In the genomic region with DNA sequence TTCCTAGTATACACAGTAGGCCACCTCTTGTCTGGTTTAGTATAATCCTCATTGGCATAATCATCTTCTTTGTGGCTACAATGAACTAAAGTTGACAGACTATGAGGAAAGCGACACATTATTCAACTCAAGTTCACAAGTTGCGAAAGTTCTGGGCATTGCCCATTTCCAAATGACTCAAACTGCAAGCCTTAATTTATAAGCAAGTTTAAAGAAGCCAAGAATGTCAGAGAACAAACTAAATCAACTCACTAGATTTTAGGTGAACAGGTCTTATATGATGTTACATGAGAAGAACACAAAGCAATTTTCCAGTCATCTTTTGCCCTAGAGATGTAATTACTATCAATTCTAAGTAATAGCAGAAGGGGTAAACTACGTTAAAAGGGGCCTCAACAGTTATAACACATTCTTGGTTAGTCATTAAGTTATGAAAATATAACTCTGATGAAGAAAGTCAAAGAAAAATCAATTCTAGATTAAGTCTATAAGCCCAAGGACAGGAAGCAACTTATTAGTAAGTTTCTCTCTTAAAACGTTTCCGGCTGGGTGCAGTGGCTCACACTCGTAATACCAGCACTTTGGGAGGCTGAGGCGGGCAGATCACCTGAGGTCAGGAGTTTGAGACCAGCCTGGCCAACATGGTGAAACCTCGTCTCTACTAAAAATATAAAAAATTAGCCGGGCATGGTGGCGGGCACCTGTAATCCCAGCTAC, we compare ENCODE assay signal across 9 cellular contexts. TPM values are rescaled to one million over a fixed set of nuclear protein-coding genes. Genes with fewer than 3 reads are reported as not detected.
DNase-seq lines count a peak whose midpoint lies in the region; FAIRE-seq and TF ChIP-seq lines count a peak whose summit lies in the region.
"Had no signal": no experiment of that assay in that cellular context is flagged by ENCODE, and none has a peak within 500 bp of the region (broad histone marks: within the 10 kb centered on the region; RNA-seq: fewer than 3 reads in every experiment).

No MANE protein-coding gene starts in this region.

- intact Hi-C loops in endothelial cell of umbilical vein (cut with micrococcal nuclease): no loop called here

- no peak overlapping the region for H3K9ac ChIP-seq in endothelial cell of umbilical vein (replicated peaks; ENCODE audit: extremely low read depth, insufficient read depth, low read length)
- peak overlapping the region in 2 of 5 donors; percentile 72 to 81 for H3K9ac ChIP-seq in subcutaneous abdominal adipose tissue (ENCODE audit: low read length in 5 of 5)

- no peak for TF ChIP-seq CTCF in endothelial cell of umbilical vein (IDR thresholded peaks at IDR 0.05; ENCODE audit: extremely low read depth in 1 of 2, insufficient read depth in 1 of 2, low read depth in 1 of 2, low read length in 2 of 2)

- H3K9me3 ChIP-seq in endothelial cell of umbilical vein (replicated peaks; ENCODE audit: control insufficient read depth, insufficient read depth, low read length): no peaks in the 10 kb centered on the region
- no peaks in the 10 kb centered on the region for H3K9me3 ChIP-seq in subcutaneous abdominal adipose tissue (ENCODE audit: control insufficient read depth in 5 of 5, low read length in 5 of 5)

- POLR2A ChIA-PET in endothelial cell of umbilical vein (lab: Charles Lee): no interaction called here

- H3K27ac ChIP-seq in endothelial cell of umbilical vein (ENCODE audit: insufficient read depth, low read depth, low read length): no peak overlapping the region
- H3K27ac ChIP-seq in subcutaneous abdominal adipose tissue (ENCODE audit: low read depth, low read length): peak overlapping the region; percentile 91
- H3K27ac ChIP-seq: VCaP had no signal

- H3K27me3 ChIP-seq in endothelial cell of umbilical vein (ENCODE audit: control insufficient read depth in 2 of 2, insufficient read depth in 2 of 2, low read length in 2 of 2) (no peaks in the 10 kb centered on the region), subcutaneous abdominal adipose tissue (ENCODE audit: control insufficient read depth in 5 of 5, insufficient read depth in 4 of 5, low read length in 5 of 5) (no peaks in the 10 kb centered on the region)

- peaks cover 100% of the 10 kb centered on the region for H3K79me2 ChIP-seq in endothelial cell of umbilical vein (ENCODE audit: control insufficient read depth, insufficient read depth, low read length)

- no peak overlapping the region for H3K4me2 ChIP-seq in endothelial cell of umbilical vein (ENCODE audit: insufficient read depth, low read length)

- no TSS peak for BruUV-seq in endothelial cell of umbilical vein (replicated peaks; lab: Mats Ljungman, UMichigan)

- peaks cover 7% of the 10 kb centered on the region for H3K4me1 ChIP-seq in endothelial cell of umbilical vein (ENCODE audit: control insufficient read depth, extremely low read depth, insufficient read depth, low read length)
- H3K4me1 ChIP-seq in subcutaneous abdominal adipose tissue (ENCODE audit: control insufficient read depth in 5 of 5, insufficient read depth in 5 of 5, low read length in 5 of 5): peaks cover 0 to 81% (median 72%) of the 10 kb centered on the region in 5 donors

- no peak overlapping the region for H3K4me3 ChIP-seq in endothelial cell of umbilical vein (replicated peaks in 1 of 3; ENCODE audit: insufficient read depth in 1 of 3, low read depth in 1 of 3, low read length in 3 of 3)
- H3K4me3 ChIP-seq in subcutaneous abdominal adipose tissue (ENCODE audit: low read depth in 1 of 5, low read length in 5 of 5): peak overlapping the region in 1 of 5 donors; percentile 0

- H2AFZ ChIP-seq in endothelial cell of umbilical vein (ENCODE audit: low read depth, low read length): no peak overlapping the region

- peaks cover 26% of the 10 kb centered on the region for H4K20me1 ChIP-seq in endothelial cell of umbilical vein (replicated peaks; ENCODE audit: control insufficient read depth, extremely low read depth, insufficient read depth, low read length)

- dilution Hi-C loops in endothelial cell of umbilical vein (cut with MboI; ENCODE audit: extremely low pct_ligation_motif_present, low sequenced_read_pairs): loop anchor here (25.0 kb wide), 1 partner anchor 165 kb away; no protein-coding TSS in a partner anchor

- peak; percentile 63 for DNase-seq in activated naive CD4-positive, alpha-beta T cell treated with Interleukin-2 at 50 U/mL for 16 hours
- DNase-seq in activated naive CD4-positive, alpha-beta T cell (lab: John Stamatoyannopoulos, UW): no peak
- DNase-seq in NOMO-1 treated with dmso at 0.1 percent for 144 hours (lab: John Stamatoyannopoulos, UW; ENCODE audit: unreplicated experiment): peak; percentile 58
- no peak for DNase-seq in endothelial cell of umbilical vein (ENCODE audit: low read depth, low spot score)
- DNase-seq in T1000 (lab: John Stamatoyannopoulos, UW): no peak
- no peak for DNase-seq in NCI-H2081 treated with DMSO at 0.1 percent for 48 hours (lab: John Stamatoyannopoulos, UW)
- DNase-seq in NCI-H1436 (lab: John Stamatoyannopoulos, UW): no peak

- CTCF ChIA-PET in endothelial cell of umbilical vein (lab: Charles Lee): no interaction called here

- TF ChIP-seq POLR2A in endothelial cell of umbilical vein (IDR thresholded peaks at IDR 0.05; ENCODE audit: low read depth, low read length): no peak

- FAIRE-seq in endothelial cell of umbilical vein (lab: Jason Lieb, UNC): peak; percentile 55

- H3K36me3 ChIP-seq in endothelial cell of umbilical vein (ENCODE audit: control insufficient read depth in 2 of 2, extremely low read depth in 1 of 2, insufficient read depth in 2 of 2, low read length in 2 of 2) (no peaks in the 10 kb centered on the region), subcutaneous abdominal adipose tissue (ENCODE audit: control insufficient read depth in 5 of 5, insufficient read depth in 5 of 5, low read length in 5 of 5) (no peaks in the 10 kb centered on the region)

- no peaks in the 10 kb centered on the region for H3K9me1 ChIP-seq in endothelial cell of umbilical vein (replicated peaks; ENCODE audit: control insufficient read depth, extremely low read depth, insufficient read depth, low read length)

TF ChIP-seq in endothelial cell of umbilical vein, 7 proteins besides CTCF, POLR2A, EP300 and RAD21:
- TF ChIP-seq, protein P1, sequence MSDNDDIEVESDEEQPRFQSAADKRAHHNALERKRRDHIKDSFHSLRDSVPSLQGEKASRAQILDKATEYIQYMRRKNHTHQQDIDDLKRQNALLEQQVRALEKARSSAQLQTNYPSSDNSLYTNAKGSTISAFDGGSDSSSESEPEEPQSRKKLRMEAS (IDR thresholded peaks at IDR 0.05; ENCODE audit: insufficient read depth, insufficient read length): no peak
- no peak for TF ChIP-seq MYC (IDR thresholded peaks at IDR 0.05; ENCODE audit: low read depth, low read length)
- TF ChIP-seq EZH2 (IDR thresholded peaks at IDR 0.05; ENCODE audit: borderline replicate concordance, low read depth, low read length, severe bottlenecking): no peak
- no peak for TF ChIP-seq GATA2 (IDR thresholded peaks at IDR 0.05; ENCODE audit: insufficient read depth, insufficient read length, low read depth, low read length)
- no peak for TF ChIP-seq JUN (IDR thresholded peaks at IDR 0.05; ENCODE audit: borderline replicate concordance, insufficient read depth, insufficient read length, low read depth)
- TF ChIP-seq POLR2AphosphoS5 (IDR thresholded peaks at IDR 0.05; ENCODE audit: insufficient read depth, low read depth, low read length): no peak
- no peak for TF ChIP-seq FOS (IDR thresholded peaks at IDR 0.05; ENCODE audit: borderline replicate concordance, insufficient read depth, low read length)

RNA-seq across cellular contexts. Expression of a gene that starts 21.5 kb away (rescaled TPM):
- total RNA-seq in endothelial cell of umbilical vein: 181 and 202 TPM in 2 replicates
- polyA plus RNA-seq in endothelial cell of umbilical vein: 181 and 183 TPM in 2 replicates
- polyA plus RNA-seq in endothelial cell of umbilical vein (2011; cell fraction: cytosol; rRNA removed): 142 and 164 TPM in 2 replicates
- polyA plus RNA-seq in endothelial cell of umbilical vein (2011; cell fraction: nucleus; rRNA removed): 222 and 279 TPM in 2 replicates
- 141 and 170 TPM in 2 replicates for polyA plus RNA-seq in endothelial cell of umbilical vein (2012)
- 515 and 529 TPM in 2 replicates for polyA minus RNA-seq in endothelial cell of umbilical vein
- polyA minus RNA-seq in endothelial cell of umbilical vein (2011; cell fraction: cytosol; rRNA and poly(A)+ RNA removed): 344 TPM
- polyA minus RNA-seq in endothelial cell of umbilical vein (2011; cell fraction: nucleus; rRNA and poly(A)+ RNA removed): 423 and 655 TPM in 2 replicates

Comparison
In these comparisons a context has a peak if more than half of its experiments do, and no peak if none do; other contexts are left out.
1. DNase-seq: peak in activated naive CD4-positive, alpha-beta T cell treated with Interleukin-2 at 50 U/mL for 16 hours (single experiment) and NOMO-1 treated with dmso at 0.1 percent for 144 hours (single experiment); none in activated naive CD4-positive, alpha-beta T cell (0 of 4), endothelial cell of umbilical vein (single experiment), T1000 (single experiment), NCI-H2081 treated with DMSO at 0.1 percent for 48 hours (single experiment) and NCI-H1436 (single experiment).